ENCODE assay signal across 15 cellular contexts in genomic region chr11:75063732-75064314, GRCh38. TPM values are rescaled to one million over a fixed set of nuclear protein-coding genes. Genes with fewer than 3 reads are reported as not detected.
"Had no signal": no experiment of that assay in that cellular context is flagged by ENCODE, and none has a peak within 500 bp of the region (broad histone marks: within the 10 kb centered on the region; RNA-seq: fewer than 3 reads in every experiment).

No MANE protein-coding gene starts in this region.

- ATAC-seq: right lobe of liver had no signal

- DNase-seq: activated naive CD8-positive, alpha-beta T cell treated with anti-CD3 and anti-CD28 coated beads for 36 hours; brain microvascular endothelial cell; cortex of kidney; effector CD4-positive, alpha-beta T cell; esophagus squamous epithelium; foreskin melanocyte; kidney glomerular epithelial cell; nucleus accumbens; right lobe of liver; trophoblast cell had no signal

RNA-seq across cellular contexts. Expression of gene OR2AT4, which starts 32.9 kb away (rescaled TPM):
- total RNA-seq: activated CD8-positive, alpha-beta memory T cell treated with anti-CD3 and anti-CD28 coated beads for 36 hours; activated naive CD8-positive, alpha-beta T cell treated with anti-CD3 and anti-CD28 coated beads for 36 hours; activated T-helper 1 cell treated with anti-CD3 and anti-CD28 coated beads, Interleukin-12 subunit alpha, Interleukin-12 subunit beta, Interleukin-2, Interleukin-4 antibody, amounts not matched to agents 30 ng/mL and 10 ng/mL and 1 ng/mL, durations not matched to agents 14 hours and 24 hours and 36 hours; esophagus squamous epithelium; lower leg skin; progenitor cell of endocrine pancreas; right lobe of liver; suprapubic skin had no signal
